30 cellular contexts compared by ENCODE assay signal in the genomic region with DNA sequence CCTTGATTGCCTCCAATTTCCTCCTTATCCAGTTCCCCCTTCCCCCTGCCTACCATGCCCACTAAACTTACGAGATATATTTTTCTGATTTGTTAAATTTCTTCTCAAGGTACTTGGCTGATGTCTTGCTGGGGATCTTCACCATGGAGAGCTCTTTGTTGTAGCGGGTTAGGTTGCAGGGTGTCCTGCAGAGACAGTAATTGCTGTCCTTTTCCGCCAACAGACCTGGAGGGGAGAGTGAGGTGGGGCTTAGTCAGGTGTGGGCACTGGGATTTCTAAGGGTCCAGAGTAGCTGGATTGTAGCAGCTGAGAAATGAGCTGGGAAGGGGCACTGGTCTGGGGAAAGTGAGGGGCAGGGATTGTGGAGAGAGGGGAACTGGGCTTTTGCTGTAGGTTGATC. TPM values are rescaled to one million over a fixed set of nuclear protein-coding genes. Genes with fewer than 3 reads are reported as not detected.
"Had no signal": no experiment of that assay in that cellular context is flagged by ENCODE, and none has a peak within 500 bp of the region (broad histone marks: within the 10 kb centered on the region; RNA-seq: fewer than 3 reads in every experiment).

No MANE protein-coding gene starts in this region.

- H3K9me3 Mint-ChIP-seq: activated CD4-positive, alpha-beta memory T cell treated with anti-CD3 and anti-CD28 coated beads for 36 hours; activated CD4-positive, alpha-beta T cell treated with anti-CD3 and anti-CD28 coated beads, Interleukin-2, amount 10 ng/mL, durations not matched to agents 7 days and 5 days; activated naive CD4-positive, alpha-beta T cell treated with anti-CD3 and anti-CD28 coated beads for 36 hours; activated T-cell treated with anti-CD3 and anti-CD28 coated beads, Interleukin-2, amount 50 U/mL, for 4 hours; brain; central memory CD8-positive, alpha-beta T cell; T-cell had no signal

- H3K9me3 ChIP-seq: MG63 had no signal

- H3K4me3 ChIP-seq: MG63, SK-N-MC had no signal

- H3K4me1 Mint-ChIP-seq: activated CD4-positive, alpha-beta T cell treated with anti-CD3 and anti-CD28 coated beads, Interleukin-2, amount 10 ng/mL, durations not matched to agents 7 days and 5 days; central memory CD8-positive, alpha-beta T cell; T-cell had no signal

- DNase-seq: activated CD4-positive, alpha-beta memory T cell treated with anti-CD3 and anti-CD28 coated beads for 36 hours; activated CD4-positive, alpha-beta T cell treated with anti-CD3 and anti-CD28 coated beads, Interleukin-2, amount 10 ng/mL, durations not matched to agents 7 days and 5 days; activated CD4-positive, CD25-positive, alpha-beta regulatory T cell; activated CD8-positive, alpha-beta memory T cell treated with anti-CD3 and anti-CD28 coated beads for 24 hours; activated effector memory CD4-positive, alpha-beta T cell treated with anti-CD3 and anti-CD28 coated beads, Interleukin-2, amount 50 U/mL, for 16 hours; activated naive CD4-positive, alpha-beta T cell treated with anti-CD3 and anti-CD28 coated beads for 36 hours; activated T-cell treated with anti-CD3 and anti-CD28 coated beads, Interleukin-2, amount 50 U/mL, for 4 hours; amygdala; MG63; MV-4-11; NCI-H1092 treated with DMSO at 0.1 percent for 48 hours; NCI-H1417 treated with DMSO at 0.1 percent for 48 hours; NCI-H1694; NCI-H2029 treated with DMSO at 0.1 percent for 48 hours; NCI-H446; NCI-H524; NCI-H774; NK-92 treated with Interleukin-12 subunit alpha and Interleukin-12 subunit beta, amount 100 ng/mL, for 24 hours; OCI-M1; RPMI8226; T-cell; T-helper 2 cell; T1000 had no signal

- H3K36me3 ChIP-seq: MG63 had no signal

- H3K4me3 Mint-ChIP-seq: activated CD4-positive, alpha-beta memory T cell treated with anti-CD3 and anti-CD28 coated beads for 36 hours; activated CD4-positive, alpha-beta T cell treated with anti-CD3 and anti-CD28 coated beads, Interleukin-2, amount 10 ng/mL, durations not matched to agents 7 days and 5 days; activated naive CD4-positive, alpha-beta T cell treated with anti-CD3 and anti-CD28 coated beads for 36 hours; activated naive CD8-positive, alpha-beta T cell; activated T-cell treated with anti-CD3 and anti-CD28 coated beads, Interleukin-2, amount 50 U/mL, for 4 hours; brain; central memory CD8-positive, alpha-beta T cell; T-cell had no signal

- ATAC-seq: activated T-cell treated with anti-CD3 and anti-CD28 coated beads, Interleukin-2, amount 50 U/mL, for 4 hours; Panc1; Right ventricle myocardium inferior; T-cell had no signal

- H3K27ac ChIP-seq: SK-N-MC had no signal

- H3K27me3 ChIP-seq: MG63 had no signal

- H3K27ac Mint-ChIP-seq: activated CD4-positive, alpha-beta memory T cell treated with anti-CD3 and anti-CD28 coated beads for 36 hours; activated CD4-positive, alpha-beta T cell treated with anti-CD3 and anti-CD28 coated beads, Interleukin-2, amount 10 ng/mL, durations not matched to agents 7 days and 5 days; activated naive CD4-positive, alpha-beta T cell treated with anti-CD3 and anti-CD28 coated beads for 36 hours; activated naive CD8-positive, alpha-beta T cell; brain; T-cell had no signal

- H3K36me3 Mint-ChIP-seq: activated CD4-positive, alpha-beta memory T cell treated with anti-CD3 and anti-CD28 coated beads for 36 hours; activated naive CD8-positive, alpha-beta T cell; brain; T-cell had no signal

- H3K27me3 Mint-ChIP-seq: activated naive CD8-positive, alpha-beta T cell had no signal

RNA-seq across cellular contexts. Expression of a gene that starts 32.1 kb away (rescaled TPM):
- total RNA-seq: activated CD4-positive, alpha-beta memory T cell treated with anti-CD3 and anti-CD28 coated beads for 36 hours; activated CD4-positive, alpha-beta T cell treated with anti-CD3 and anti-CD28 coated beads, Interleukin-2, amount 10 ng/mL, durations not matched to agents 7 days and 5 days; activated naive CD4-positive, alpha-beta T cell treated with anti-CD3 and anti-CD28 coated beads for 36 hours; activated T-cell treated with anti-CD3 and anti-CD28 coated beads, Interleukin-2, amount 50 U/mL, for 4 hours; astrocyte; Right ventricle myocardium inferior; T-cell had no signal
